1 cellular context compared by ENCODE assay signal in the genomic region with DNA sequence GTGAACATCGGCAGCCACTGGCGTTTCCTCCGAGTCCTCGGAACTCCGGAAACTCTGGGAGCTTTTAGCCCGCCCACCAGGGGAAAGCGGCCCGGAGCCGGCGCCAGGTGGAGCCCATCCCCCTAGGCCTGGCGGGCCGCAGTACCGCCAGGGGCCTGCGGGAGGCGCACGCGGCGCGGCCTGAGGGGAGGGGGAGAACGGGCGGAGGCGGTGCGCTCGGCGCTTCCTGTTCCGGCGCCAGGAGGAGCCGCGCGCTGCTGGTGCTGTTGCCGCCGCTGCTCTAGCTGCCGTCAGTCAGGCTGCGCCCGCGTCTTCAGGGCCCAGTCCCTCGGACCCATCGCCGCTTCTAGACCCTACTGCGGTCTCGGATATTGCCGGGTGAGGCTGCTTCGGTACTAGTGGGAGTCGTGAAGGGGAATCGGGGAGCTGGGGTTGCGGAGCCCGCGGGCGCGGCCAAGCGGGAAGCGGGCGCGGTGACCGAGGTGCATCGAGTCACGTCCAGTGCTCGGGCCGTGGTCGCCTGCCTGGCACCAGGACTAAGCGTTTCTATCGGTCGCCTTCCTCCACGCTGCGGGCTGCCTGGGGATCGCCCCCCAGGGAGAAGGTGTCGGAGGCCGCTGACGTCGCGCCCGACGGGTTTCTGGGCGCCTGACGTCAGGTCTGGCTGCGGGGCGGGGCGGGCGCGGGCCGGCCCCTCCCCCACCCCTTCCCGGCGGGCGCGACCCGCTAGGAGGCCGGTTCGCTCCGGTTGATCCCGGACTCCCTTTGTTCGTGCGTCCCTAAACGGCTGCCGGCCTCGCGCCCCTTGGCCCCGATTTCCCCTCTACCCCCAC.
A peak's percentile ranks its signal among the peaks of the same experiment; 100 is the strongest.
TF ChIP-seq lines count a peak whose summit lies in the region.

A gene (plus strand): TSS at position 222 of the 833 bp plus-strand sequence. CDS start 10,037 bp downstream, outside the sequence.

TF ChIP-seq in HepG2, 621 proteins besides CTCF, POLR2A, EP300 and RAD21 (continued from another document and continues in another):
- TF ChIP-seq, protein P1, sequence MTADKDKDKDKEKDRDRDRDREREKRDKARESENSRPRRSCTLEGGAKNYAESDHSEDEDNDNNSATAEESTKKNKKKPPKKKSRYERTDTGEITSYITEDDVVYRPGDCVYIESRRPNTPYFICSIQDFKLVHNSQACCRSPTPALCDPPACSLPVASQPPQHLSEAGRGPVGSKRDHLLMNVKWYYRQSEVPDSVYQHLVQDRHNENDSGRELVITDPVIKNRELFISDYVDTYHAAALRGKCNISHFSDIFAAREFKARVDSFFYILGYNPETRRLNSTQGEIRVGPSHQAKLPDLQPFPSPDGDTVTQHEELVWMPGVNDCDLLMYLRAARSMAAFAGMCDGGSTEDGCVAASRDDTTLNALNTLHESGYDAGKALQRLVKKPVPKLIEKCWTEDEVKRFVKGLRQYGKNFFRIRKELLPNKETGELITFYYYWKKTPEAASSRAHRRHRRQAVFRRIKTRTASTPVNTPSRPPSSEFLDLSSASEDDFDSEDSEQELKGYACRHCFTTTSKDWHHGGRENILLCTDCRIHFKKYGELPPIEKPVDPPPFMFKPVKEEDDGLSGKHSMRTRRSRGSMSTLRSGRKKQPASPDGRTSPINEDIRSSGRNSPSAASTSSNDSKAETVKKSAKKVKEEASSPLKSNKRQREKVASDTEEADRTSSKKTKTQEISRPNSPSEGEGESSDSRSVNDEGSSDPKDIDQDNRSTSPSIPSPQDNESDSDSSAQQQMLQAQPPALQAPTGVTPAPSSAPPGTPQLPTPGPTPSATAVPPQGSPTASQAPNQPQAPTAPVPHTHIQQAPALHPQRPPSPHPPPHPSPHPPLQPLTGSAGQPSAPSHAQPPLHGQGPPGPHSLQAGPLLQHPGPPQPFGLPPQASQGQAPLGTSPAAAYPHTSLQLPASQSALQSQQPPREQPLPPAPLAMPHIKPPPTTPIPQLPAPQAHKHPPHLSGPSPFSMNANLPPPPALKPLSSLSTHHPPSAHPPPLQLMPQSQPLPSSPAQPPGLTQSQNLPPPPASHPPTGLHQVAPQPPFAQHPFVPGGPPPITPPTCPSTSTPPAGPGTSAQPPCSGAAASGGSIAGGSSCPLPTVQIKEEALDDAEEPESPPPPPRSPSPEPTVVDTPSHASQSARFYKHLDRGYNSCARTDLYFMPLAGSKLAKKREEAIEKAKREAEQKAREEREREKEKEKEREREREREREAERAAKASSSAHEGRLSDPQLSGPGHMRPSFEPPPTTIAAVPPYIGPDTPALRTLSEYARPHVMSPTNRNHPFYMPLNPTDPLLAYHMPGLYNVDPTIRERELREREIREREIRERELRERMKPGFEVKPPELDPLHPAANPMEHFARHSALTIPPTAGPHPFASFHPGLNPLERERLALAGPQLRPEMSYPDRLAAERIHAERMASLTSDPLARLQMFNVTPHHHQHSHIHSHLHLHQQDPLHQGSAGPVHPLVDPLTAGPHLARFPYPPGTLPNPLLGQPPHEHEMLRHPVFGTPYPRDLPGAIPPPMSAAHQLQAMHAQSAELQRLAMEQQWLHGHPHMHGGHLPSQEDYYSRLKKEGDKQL (CRISPR knock-in tag; IDR thresholded peaks at IDR 0.05; ENCODE audit: low read depth): peak; percentile 37; the same call in 1 of the 2 replicates
- TF ChIP-seq ZNF788 (CRISPR knock-in tag; IDR thresholded peaks at IDR 0.05; ENCODE audit: borderline replicate concordance) (peak; percentile 98), JDP2 (CRISPR knock-in tag; IDR thresholded peaks at IDR 0.05; ENCODE audit: borderline replicate concordance) (no peak), FIP1L1 (IDR thresholded peaks at IDR 0.05; ENCODE audit: borderline replicate concordance, insufficient read depth, low read depth, low read length) (peak; percentile 75; the same call in 1 of the 2 replicates), YY1 (IDR thresholded peaks at IDR 0.05; ENCODE audit: insufficient read depth, insufficient replicate concordance, low read depth, low read length) (peak; percentile 82), KDM2A (CRISPR knock-in tag; IDR thresholded peaks at IDR 0.05; ENCODE audit: borderline replicate concordance, low read depth) (peak; percentile 93), RFX3 (CRISPR knock-in tag; IDR thresholded peaks at IDR 0.05) (no peak), FOXO1 (CRISPR knock-in tag; IDR thresholded peaks at IDR 0.05) (no peak), NFE2L1 (CRISPR knock-in tag; IDR thresholded peaks at IDR 0.05; ENCODE audit: borderline replicate concordance) (no peak), ZNF614 (CRISPR knock-in tag; IDR thresholded peaks at IDR 0.05; ENCODE audit: borderline replicate concordance) (peak; percentile 89), TAF15 (IDR thresholded peaks at IDR 0.05; ENCODE audit: low read depth, low read length, poor library complexity, severe bottlenecking) (no peak), ZNF17 (CRISPR knock-in tag; IDR thresholded peaks at IDR 0.05) (no peak), PLRG1 (conservative IDR thresholded peaks at IDR 0.05) (no peak), RNF2 (conservative IDR thresholded peaks at IDR 0.05; ENCODE audit: low read depth) (no peak), NR2F6 (IDR thresholded peaks at IDR 0.05) (no peak), NR2F6 (CRISPR knock-in tag; IDR thresholded peaks at IDR 0.05) (no peak; the same call in 1 of the 2 replicates), ISL2 (CRISPR knock-in tag; IDR thresholded peaks at IDR 0.05) (peak; percentile 70; the same call in 1 of the 2 replicates), CENPT (CRISPR knock-in tag; IDR thresholded peaks at IDR 0.05; ENCODE audit: low read depth) (peak; percentile 65; the same call in 1 of the 2 replicates), FOSL1 (CRISPR knock-in tag; IDR thresholded peaks at IDR 0.05; ENCODE audit: borderline replicate concordance) (no peak), ZFYVE20 (CRISPR knock-in tag; IDR thresholded peaks at IDR 0.05; ENCODE audit: borderline replicate concordance, low read depth) (no peak; the same call in 1 of the 2 replicates)
- TF ChIP-seq, protein P2, sequence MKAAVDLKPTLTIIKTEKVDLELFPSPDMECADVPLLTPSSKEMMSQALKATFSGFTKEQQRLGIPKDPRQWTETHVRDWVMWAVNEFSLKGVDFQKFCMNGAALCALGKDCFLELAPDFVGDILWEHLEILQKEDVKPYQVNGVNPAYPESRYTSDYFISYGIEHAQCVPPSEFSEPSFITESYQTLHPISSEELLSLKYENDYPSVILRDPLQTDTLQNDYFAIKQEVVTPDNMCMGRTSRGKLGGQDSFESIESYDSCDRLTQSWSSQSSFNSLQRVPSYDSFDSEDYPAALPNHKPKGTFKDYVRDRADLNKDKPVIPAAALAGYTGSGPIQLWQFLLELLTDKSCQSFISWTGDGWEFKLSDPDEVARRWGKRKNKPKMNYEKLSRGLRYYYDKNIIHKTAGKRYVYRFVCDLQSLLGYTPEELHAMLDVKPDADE (CRISPR knock-in tag; IDR thresholded peaks at IDR 0.05): no peak
- TF ChIP-seq, protein P3, sequence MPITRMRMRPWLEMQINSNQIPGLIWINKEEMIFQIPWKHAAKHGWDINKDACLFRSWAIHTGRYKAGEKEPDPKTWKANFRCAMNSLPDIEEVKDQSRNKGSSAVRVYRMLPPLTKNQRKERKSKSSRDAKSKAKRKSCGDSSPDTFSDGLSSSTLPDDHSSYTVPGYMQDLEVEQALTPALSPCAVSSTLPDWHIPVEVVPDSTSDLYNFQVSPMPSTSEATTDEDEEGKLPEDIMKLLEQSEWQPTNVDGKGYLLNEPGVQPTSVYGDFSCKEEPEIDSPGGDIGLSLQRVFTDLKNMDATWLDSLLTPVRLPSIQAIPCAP (CRISPR knock-in tag; IDR thresholded peaks at IDR 0.05; ENCODE audit: low read depth): 0 out of 2 replicates have a peak, but pooled peaks have one; percentile 77
- TF ChIP-seq, protein P4, sequence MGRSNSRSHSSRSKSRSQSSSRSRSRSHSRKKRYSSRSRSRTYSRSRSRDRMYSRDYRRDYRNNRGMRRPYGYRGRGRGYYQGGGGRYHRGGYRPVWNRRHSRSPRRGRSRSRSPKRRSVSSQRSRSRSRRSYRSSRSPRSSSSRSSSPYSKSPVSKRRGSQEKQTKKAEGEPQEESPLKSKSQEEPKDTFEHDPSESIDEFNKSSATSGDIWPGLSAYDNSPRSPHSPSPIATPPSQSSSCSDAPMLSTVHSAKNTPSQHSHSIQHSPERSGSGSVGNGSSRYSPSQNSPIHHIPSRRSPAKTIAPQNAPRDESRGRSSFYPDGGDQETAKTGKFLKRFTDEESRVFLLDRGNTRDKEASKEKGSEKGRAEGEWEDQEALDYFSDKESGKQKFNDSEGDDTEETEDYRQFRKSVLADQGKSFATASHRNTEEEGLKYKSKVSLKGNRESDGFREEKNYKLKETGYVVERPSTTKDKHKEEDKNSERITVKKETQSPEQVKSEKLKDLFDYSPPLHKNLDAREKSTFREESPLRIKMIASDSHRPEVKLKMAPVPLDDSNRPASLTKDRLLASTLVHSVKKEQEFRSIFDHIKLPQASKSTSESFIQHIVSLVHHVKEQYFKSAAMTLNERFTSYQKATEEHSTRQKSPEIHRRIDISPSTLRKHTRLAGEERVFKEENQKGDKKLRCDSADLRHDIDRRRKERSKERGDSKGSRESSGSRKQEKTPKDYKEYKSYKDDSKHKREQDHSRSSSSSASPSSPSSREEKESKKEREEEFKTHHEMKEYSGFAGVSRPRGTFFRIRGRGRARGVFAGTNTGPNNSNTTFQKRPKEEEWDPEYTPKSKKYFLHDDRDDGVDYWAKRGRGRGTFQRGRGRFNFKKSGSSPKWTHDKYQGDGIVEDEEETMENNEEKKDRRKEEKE (IDR thresholded peaks at IDR 0.05): no peak
- TF ChIP-seq, protein P5, sequence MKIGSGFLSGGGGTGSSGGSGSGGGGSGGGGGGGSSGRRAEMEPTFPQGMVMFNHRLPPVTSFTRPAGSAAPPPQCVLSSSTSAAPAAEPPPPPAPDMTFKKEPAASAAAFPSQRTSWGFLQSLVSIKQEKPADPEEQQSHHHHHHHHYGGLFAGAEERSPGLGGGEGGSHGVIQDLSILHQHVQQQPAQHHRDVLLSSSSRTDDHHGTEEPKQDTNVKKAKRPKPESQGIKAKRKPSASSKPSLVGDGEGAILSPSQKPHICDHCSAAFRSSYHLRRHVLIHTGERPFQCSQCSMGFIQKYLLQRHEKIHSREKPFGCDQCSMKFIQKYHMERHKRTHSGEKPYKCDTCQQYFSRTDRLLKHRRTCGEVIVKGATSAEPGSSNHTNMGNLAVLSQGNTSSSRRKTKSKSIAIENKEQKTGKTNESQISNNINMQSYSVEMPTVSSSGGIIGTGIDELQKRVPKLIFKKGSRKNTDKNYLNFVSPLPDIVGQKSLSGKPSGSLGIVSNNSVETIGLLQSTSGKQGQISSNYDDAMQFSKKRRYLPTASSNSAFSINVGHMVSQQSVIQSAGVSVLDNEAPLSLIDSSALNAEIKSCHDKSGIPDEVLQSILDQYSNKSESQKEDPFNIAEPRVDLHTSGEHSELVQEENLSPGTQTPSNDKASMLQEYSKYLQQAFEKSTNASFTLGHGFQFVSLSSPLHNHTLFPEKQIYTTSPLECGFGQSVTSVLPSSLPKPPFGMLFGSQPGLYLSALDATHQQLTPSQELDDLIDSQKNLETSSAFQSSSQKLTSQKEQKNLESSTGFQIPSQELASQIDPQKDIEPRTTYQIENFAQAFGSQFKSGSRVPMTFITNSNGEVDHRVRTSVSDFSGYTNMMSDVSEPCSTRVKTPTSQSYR (CRISPR knock-in tag; IDR thresholded peaks at IDR 0.05; ENCODE audit: borderline replicate concordance): peak; percentile 93
- TF ChIP-seq, protein P6, sequence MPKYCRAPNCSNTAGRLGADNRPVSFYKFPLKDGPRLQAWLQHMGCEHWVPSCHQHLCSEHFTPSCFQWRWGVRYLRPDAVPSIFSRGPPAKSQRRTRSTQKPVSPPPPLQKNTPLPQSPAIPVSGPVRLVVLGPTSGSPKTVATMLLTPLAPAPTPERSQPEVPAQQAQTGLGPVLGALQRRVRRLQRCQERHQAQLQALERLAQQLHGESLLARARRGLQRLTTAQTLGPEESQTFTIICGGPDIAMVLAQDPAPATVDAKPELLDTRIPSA (CRISPR knock-in tag; IDR thresholded peaks at IDR 0.05; ENCODE audit: borderline replicate concordance): peak; percentile 95; the same call in 1 of the 2 replicates
- TF ChIP-seq, protein P7, sequence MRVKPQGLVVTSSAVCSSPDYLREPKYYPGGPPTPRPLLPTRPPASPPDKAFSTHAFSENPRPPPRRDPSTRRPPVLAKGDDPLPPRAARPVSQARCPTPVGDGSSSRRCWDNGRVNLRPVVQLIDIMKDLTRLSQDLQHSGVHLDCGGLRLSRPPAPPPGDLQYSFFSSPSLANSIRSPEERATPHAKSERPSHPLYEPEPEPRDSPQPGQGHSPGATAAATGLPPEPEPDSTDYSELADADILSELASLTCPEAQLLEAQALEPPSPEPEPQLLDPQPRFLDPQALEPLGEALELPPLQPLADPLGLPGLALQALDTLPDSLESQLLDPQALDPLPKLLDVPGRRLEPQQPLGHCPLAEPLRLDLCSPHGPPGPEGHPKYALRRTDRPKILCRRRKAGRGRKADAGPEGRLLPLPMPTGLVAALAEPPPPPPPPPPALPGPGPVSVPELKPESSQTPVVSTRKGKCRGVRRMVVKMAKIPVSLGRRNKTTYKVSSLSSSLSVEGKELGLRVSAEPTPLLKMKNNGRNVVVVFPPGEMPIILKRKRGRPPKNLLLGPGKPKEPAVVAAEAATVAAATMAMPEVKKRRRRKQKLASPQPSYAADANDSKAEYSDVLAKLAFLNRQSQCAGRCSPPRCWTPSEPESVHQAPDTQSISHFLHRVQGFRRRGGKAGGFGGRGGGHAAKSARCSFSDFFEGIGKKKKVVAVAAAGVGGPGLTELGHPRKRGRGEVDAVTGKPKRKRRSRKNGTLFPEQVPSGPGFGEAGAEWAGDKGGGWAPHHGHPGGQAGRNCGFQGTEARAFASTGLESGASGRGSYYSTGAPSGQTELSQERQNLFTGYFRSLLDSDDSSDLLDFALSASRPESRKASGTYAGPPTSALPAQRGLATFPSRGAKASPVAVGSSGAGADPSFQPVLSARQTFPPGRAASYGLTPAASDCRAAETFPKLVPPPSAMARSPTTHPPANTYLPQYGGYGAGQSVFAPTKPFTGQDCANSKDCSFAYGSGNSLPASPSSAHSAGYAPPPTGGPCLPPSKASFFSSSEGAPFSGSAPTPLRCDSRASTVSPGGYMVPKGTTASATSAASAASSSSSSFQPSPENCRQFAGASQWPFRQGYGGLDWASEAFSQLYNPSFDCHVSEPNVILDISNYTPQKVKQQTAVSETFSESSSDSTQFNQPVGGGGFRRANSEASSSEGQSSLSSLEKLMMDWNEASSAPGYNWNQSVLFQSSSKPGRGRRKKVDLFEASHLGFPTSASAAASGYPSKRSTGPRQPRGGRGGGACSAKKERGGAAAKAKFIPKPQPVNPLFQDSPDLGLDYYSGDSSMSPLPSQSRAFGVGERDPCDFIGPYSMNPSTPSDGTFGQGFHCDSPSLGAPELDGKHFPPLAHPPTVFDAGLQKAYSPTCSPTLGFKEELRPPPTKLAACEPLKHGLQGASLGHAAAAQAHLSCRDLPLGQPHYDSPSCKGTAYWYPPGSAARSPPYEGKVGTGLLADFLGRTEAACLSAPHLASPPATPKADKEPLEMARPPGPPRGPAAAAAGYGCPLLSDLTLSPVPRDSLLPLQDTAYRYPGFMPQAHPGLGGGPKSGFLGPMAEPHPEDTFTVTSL (CRISPR knock-in tag; IDR thresholded peaks at IDR 0.05; ENCODE audit: borderline replicate concordance): peak; percentile 50
- TF ChIP-seq, protein P8, sequence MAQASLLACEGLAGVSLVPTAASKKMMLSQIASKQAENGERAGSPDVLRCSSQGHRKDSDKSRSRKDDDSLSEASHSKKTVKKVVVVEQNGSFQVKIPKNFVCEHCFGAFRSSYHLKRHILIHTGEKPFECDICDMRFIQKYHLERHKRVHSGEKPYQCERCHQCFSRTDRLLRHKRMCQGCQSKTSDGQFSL (CRISPR knock-in tag; IDR thresholded peaks at IDR 0.05): peak; percentile 77
- TF ChIP-seq, protein P9, sequence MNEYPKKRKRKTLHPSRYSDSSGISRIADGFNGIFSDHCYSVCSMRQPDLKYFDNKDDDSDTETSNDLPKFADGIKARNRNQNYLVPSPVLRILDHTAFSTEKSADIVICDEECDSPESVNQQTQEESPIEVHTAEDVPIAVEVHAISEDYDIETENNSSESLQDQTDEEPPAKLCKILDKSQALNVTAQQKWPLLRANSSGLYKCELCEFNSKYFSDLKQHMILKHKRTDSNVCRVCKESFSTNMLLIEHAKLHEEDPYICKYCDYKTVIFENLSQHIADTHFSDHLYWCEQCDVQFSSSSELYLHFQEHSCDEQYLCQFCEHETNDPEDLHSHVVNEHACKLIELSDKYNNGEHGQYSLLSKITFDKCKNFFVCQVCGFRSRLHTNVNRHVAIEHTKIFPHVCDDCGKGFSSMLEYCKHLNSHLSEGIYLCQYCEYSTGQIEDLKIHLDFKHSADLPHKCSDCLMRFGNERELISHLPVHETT (CRISPR knock-in tag; conservative IDR thresholded peaks at IDR 0.05): peak; percentile 74
